In genomic region chr11:18011633-18012313, GRCh38 we compare ENCODE assay signal across 8 cellular contexts. TPM values are rescaled to one million over a fixed set of nuclear protein-coding genes. Genes with fewer than 3 reads are reported as not detected.
DNase-seq lines count a peak whose midpoint lies in the region; ATAC-seq lines count a peak whose summit lies in the region.

No MANE protein-coding gene starts in this region.

- H3K36me3 Mint-ChIP-seq in naive thymus-derived CD4-positive, alpha-beta T cell = peaks cover 0 to 5% (median 0%) of the 10 kb centered on the region in 5 donors

- no peaks in the 10 kb centered on the region for H3K27me3 Mint-ChIP-seq in naive thymus-derived CD4-positive, alpha-beta T cell

- H3K4me3 ChIP-seq in BLaER1 treated with 17β-estradiol and CSF1 and Interleukin-3, amounts not matched to agents 10 nM and 100 nM = peak overlapping the region; percentile 73 to 87 (median 78)
- peak overlapping the region; percentile 71 for H3K4me3 ChIP-seq in MG63
- H3K4me3 ChIP-seq in naive thymus-derived CD4-positive, alpha-beta T cell (ENCODE audit: low read length) = peak overlapping the region; percentile 85

- H3K4me2 ChIP-seq in BLaER1 treated with 17β-estradiol and CSF1 and Interleukin-3, amounts not matched to agents 10 nM and 100 nM = peak overlapping the region; percentile 81 to 95 (median 92)

- intact Hi-C loops in naive thymus-derived CD4-positive, alpha-beta T cell (cut with micrococcal nuclease) = loop anchor here (2.0 to 10.0 kb wide), 10 partner anchors 383 to 1703 kb away; partner anchors contain the start of genes NAV2 (in 2 of the 2), ZDHHC13 (in 2 of the 2), C11orf58 (in 1 of the 2) and LDHA (in 1 of the 2)

- H3K36me3 ChIP-seq in BLaER1 treated with 17β-estradiol and CSF1 and Interleukin-3, amounts not matched to agents 10 nM and 100 nM = peaks cover 1 to 15% (median 6%) of the 10 kb centered on the region in 11 experiments; a peak in 17 of 22 replicates
- H3K36me3 ChIP-seq in MG63 = no peaks in the 10 kb centered on the region
- peaks cover 0 to 6% (median 2%) of the 10 kb centered on the region in 3 experiments for H3K36me3 ChIP-seq in naive thymus-derived CD4-positive, alpha-beta T cell (ENCODE audit: control insufficient read depth in 2 of 3, insufficient read depth in 3 of 3, low read length in 3 of 3)

- peaks cover 17 to 47% (median 37%) of the 10 kb centered on the region in 7 donors for H3K4me1 Mint-ChIP-seq in naive thymus-derived CD4-positive, alpha-beta T cell

- H3K27ac Mint-ChIP-seq in naive thymus-derived CD4-positive, alpha-beta T cell = peak overlapping the region; percentile 82 to 99 (median 95)

- H3K27me3 ChIP-seq in BLaER1 treated with 17β-estradiol and CSF1 and Interleukin-3, amounts not matched to agents 10 nM and 100 nM = no peaks in the 10 kb centered on the region
- no peaks in the 10 kb centered on the region for H3K27me3 ChIP-seq in MG63
- no peaks in the 10 kb centered on the region for H3K27me3 ChIP-seq in naive thymus-derived CD4-positive, alpha-beta T cell (ENCODE audit: control insufficient read depth in 2 of 2, insufficient read depth in 2 of 2, low read length in 2 of 2)

- H4K20me1 ChIP-seq in BLaER1 treated with 17β-estradiol and CSF1 and Interleukin-3, amounts not matched to agents 10 nM and 100 nM = peaks cover 0 to 28% (median 0%) of the 10 kb centered on the region in 11 experiments; a peak in 6 of 22 replicates

- H3K9me3 Mint-ChIP-seq in naive thymus-derived CD4-positive, alpha-beta T cell = peaks cover 0 to 5% (median 0%) of the 10 kb centered on the region in 11 donors

- no peaks in the 10 kb centered on the region for H3K9me3 ChIP-seq in BLaER1 treated with 17β-estradiol and CSF1 and Interleukin-3, amounts not matched to agents 10 nM and 100 nM (replicated peaks in 1 of 11)
- no peaks in the 10 kb centered on the region for H3K9me3 ChIP-seq in MG63
- no peaks in the 10 kb centered on the region for H3K9me3 ChIP-seq in naive thymus-derived CD4-positive, alpha-beta T cell (ENCODE audit: control insufficient read depth in 2 of 3, low read length in 3 of 3)

- no peak for ATAC-seq in naive thymus-derived CD4-positive, alpha-beta T cell

- peak overlapping the region; percentile 68 to 86 (median 83) for H3K9ac ChIP-seq in BLaER1 treated with 17β-estradiol and CSF1 and Interleukin-3, amounts not matched to agents 10 nM and 100 nM

- peaks cover 16 to 27% (median 22%) of the 10 kb centered on the region in 10 experiments for H3K4me1 ChIP-seq in BLaER1 treated with 17β-estradiol and CSF1 and Interleukin-3, amounts not matched to agents 10 nM and 100 nM
- H3K4me1 ChIP-seq in naive thymus-derived CD4-positive, alpha-beta T cell (ENCODE audit: control insufficient read depth in 2 of 2, insufficient read depth in 2 of 2, low read length in 2 of 2) = peaks cover 10% of the 10 kb centered on the region in 2 donors

- H3K27ac ChIP-seq in BLaER1 treated with 17β-estradiol and CSF1 and Interleukin-3, amounts not matched to agents 10 nM and 100 nM = peak overlapping the region in 3 of 11 experiments; percentile 61 to 82 (median 63); a peak in 4 of 22 replicates
- peak overlapping the region; percentile 85 for H3K27ac ChIP-seq in caudate nucleus (ENCODE audit: low read depth, low read length)
- peak overlapping the region; percentile 84 for H3K27ac ChIP-seq in naive thymus-derived CD4-positive, alpha-beta T cell (ENCODE audit: low read depth, low read length)

- CTCF ChIA-PET in naive thymus-derived CD4-positive, alpha-beta T cell (lab: Charles Lee) = no interaction called here

- DNase-seq in MG63 (no peak), caudate nucleus (lab: John Stamatoyannopoulos, UW) (peak in 8 of 61 donors; percentile 1 to 44 (median 12)), DMS114 treated with DMSO at 0.1 percent for 48 hours (lab: John Stamatoyannopoulos, UW; ENCODE audit: unreplicated experiment) (no peak), NCI-H1092 treated with DMSO at 0.1 percent for 48 hours (lab: John Stamatoyannopoulos, UW) (no peak), GM19238 (ENCODE audit: insufficient read length, low spot score) (no peak)
- DNase-seq in naive thymus-derived CD4-positive, alpha-beta T cell = peak in 1 of 9 donors; percentile 10
- no peak for DNase-seq in stimulated activated CD4-positive, alpha-beta T cell treated with anti-CD3 and anti-CD28 coated beads, Interleukin-1b, Interleukin-23, amount 100 ng/mL, for 48 hours

- peak overlapping the region; percentile 90 to 100 (median 98) for H3K4me3 Mint-ChIP-seq in naive thymus-derived CD4-positive, alpha-beta T cell

- POLR2A ChIA-PET in naive thymus-derived CD4-positive, alpha-beta T cell (lab: Charles Lee) = interaction anchor here (0.7 kb wide), 1 partner anchor 13 kb away, joined by 3 read pairs; no protein-coding TSS in a partner anchor

RNA-seq across cellular contexts. Expression of gene SERGEF, which starts 1.1 kb away (rescaled TPM):
- total RNA-seq in MG63 (2014; rRNA removed; shearing (Covaris generic); ENCODE audit: low replicate concordance) = 14.0 and 19.0 TPM in 2 replicates
- 10 to 100 TPM; 35.0 to 57.7 (median 52.9) TPM for total RNA-seq in naive thymus-derived CD4-positive, alpha-beta T cell
- 10 to 100 TPM; 77.0 to 93.5 TPM for polyA plus RNA-seq in naive thymus-derived CD4-positive, alpha-beta T cell

RNA-seq across cellular contexts. Expression of gene TPH1, which starts 34.3 kb away (rescaled TPM):
- total RNA-seq in MG63 (2014; rRNA removed; shearing (Covaris generic); ENCODE audit: low replicate concordance) = 0.15 TPM in 1 of 2 replicates, not detected in the other
- 1 to 10 TPM in 2 of 5 experiments, under 1 TPM in 3; 0.41 to 2.7 (median 0.92) TPM for total RNA-seq in naive thymus-derived CD4-positive, alpha-beta T cell
- polyA plus RNA-seq in naive thymus-derived CD4-positive, alpha-beta T cell = under 1 TPM in 1 of 2 donors, not detected in 1; 0.06 TPM
